ENCODE assay signal across 24 cellular contexts in the genomic region with DNA sequence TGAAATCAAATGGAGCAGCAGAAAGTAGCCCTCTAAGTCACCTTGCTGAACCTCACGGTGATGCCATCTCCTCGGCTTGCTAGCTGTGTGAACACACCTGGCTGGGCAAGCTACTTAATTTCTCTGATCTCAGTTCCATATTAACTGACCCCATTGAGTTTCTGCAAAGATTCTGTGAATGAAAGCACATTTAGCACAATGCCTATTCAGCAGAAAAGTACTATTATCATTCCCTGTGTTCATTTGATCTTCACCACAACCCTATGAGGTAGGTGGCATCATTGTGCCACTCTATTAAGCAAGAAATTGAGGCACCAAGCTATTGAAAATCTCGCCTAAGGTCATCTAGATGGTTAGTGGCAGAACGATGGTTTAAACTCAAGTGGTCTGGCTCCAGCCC.
"Had no signal": no experiment of that assay in that cellular context is flagged by ENCODE, and none has a peak within 500 bp of the region (broad histone marks: within the 10 kb centered on the region; RNA-seq: fewer than 3 reads in every experiment).

No MANE protein-coding gene starts in this region.

- H3K27ac ChIP-seq: coronary artery, hepatocyte, left lung, pancreas, skin epidermis, spleen, thyroid gland had no signal

- H3K9me3 Mint-ChIP-seq: naive thymus-derived CD8-positive, alpha-beta T cell; stimulated activated naive B cell treated with anti-CD40 and anti-IgM and Interleukin-4, amounts not matched to agents 10 μg/mL and 1 μg/mL and 100 μg/mL, for 72 hours; stimulated activated naive CD8-positive, alpha-beta T cell treated with anti-CD3 and anti-CD28 coated beads, Interleukin-15, amount 100 ng/mL, for 72 hours had no signal

- H3K9me3 ChIP-seq: gastroesophageal sphincter, heart left ventricle, left lung, pancreas, spleen, thyroid gland had no signal

- H3K27me3 Mint-ChIP-seq: naive thymus-derived CD8-positive, alpha-beta T cell; stimulated activated naive B cell treated with anti-CD40 and anti-IgM and Interleukin-4, amounts not matched to agents 10 μg/mL and 1 μg/mL and 100 μg/mL, for 72 hours; stimulated activated naive CD8-positive, alpha-beta T cell treated with anti-CD3 and anti-CD28 coated beads, Interleukin-15, amount 100 ng/mL, for 72 hours had no signal

- FAIRE-seq: endothelial cell of umbilical vein, kidney, pancreas had no signal

- DNase-seq: dermis blood vessel endothelial cell; effector memory CD4-positive, alpha-beta T cell; erythroblast; foreskin fibroblast; heart left ventricle; kidney; left lung; mesendoderm; midbrain; naive thymus-derived CD8-positive, alpha-beta T cell; occipital lobe; pancreas; spleen; stimulated activated CD4-positive, alpha-beta T cell treated with anti-CD3 and anti-CD28 coated beads, Interleukin-4, amount 100 ng/mL, for 4 hours; stimulated activated naive B cell treated with anti-CD40 and anti-IgM and Interleukin-4, amounts not matched to agents 10 μg/mL and 1 μg/mL and 100 μg/mL, for 72 hours; stimulated activated naive CD8-positive, alpha-beta T cell treated with anti-CD3 and anti-CD28 coated beads, Interleukin-15, amount 100 ng/mL, for 72 hours; thyroid gland; trophoblast cell had no signal

- H3K36me3 Mint-ChIP-seq: naive thymus-derived CD8-positive, alpha-beta T cell; stimulated activated naive B cell treated with anti-CD40 and anti-IgM and Interleukin-4, amounts not matched to agents 10 μg/mL and 1 μg/mL and 100 μg/mL, for 72 hours had no signal

- H3K4me1 ChIP-seq: pancreas had no signal

- H3K4me3 ChIP-seq: coronary artery, gastroesophageal sphincter, heart left ventricle, hepatocyte, left lung, pancreas, skin epidermis, spleen, thyroid gland had no signal

- H3K4me2 ChIP-seq: hepatocyte had no signal

- ATAC-seq: gastroesophageal sphincter; heart left ventricle; left lung; naive thymus-derived CD8-positive, alpha-beta T cell; pancreas; sciatic nerve; stimulated activated naive B cell treated with anti-CD40 and anti-IgM and Interleukin-4, amounts not matched to agents 10 μg/mL and 1 μg/mL and 100 μg/mL, for 72 hours; stimulated activated naive CD8-positive, alpha-beta T cell treated with anti-CD3 and anti-CD28 coated beads, Interleukin-15, amount 100 ng/mL, for 72 hours had no signal

- H3K4me3 Mint-ChIP-seq: naive thymus-derived CD8-positive, alpha-beta T cell; stimulated activated naive B cell treated with anti-CD40 and anti-IgM and Interleukin-4, amounts not matched to agents 10 μg/mL and 1 μg/mL and 100 μg/mL, for 72 hours; stimulated activated naive CD8-positive, alpha-beta T cell treated with anti-CD3 and anti-CD28 coated beads, Interleukin-15, amount 100 ng/mL, for 72 hours had no signal

- H3K4me1 Mint-ChIP-seq: naive thymus-derived CD8-positive, alpha-beta T cell; stimulated activated naive B cell treated with anti-CD40 and anti-IgM and Interleukin-4, amounts not matched to agents 10 μg/mL and 1 μg/mL and 100 μg/mL, for 72 hours; stimulated activated naive CD8-positive, alpha-beta T cell treated with anti-CD3 and anti-CD28 coated beads, Interleukin-15, amount 100 ng/mL, for 72 hours had no signal

- H3K36me3 ChIP-seq: gastroesophageal sphincter, heart left ventricle, left lung, pancreas, spleen, thyroid gland had no signal

- H3K27me3 ChIP-seq: gastroesophageal sphincter, heart left ventricle, hepatocyte, left lung, pancreas, spleen, thyroid gland had no signal

- H3K27ac Mint-ChIP-seq: naive thymus-derived CD8-positive, alpha-beta T cell; stimulated activated naive B cell treated with anti-CD40 and anti-IgM and Interleukin-4, amounts not matched to agents 10 μg/mL and 1 μg/mL and 100 μg/mL, for 72 hours; stimulated activated naive CD8-positive, alpha-beta T cell treated with anti-CD3 and anti-CD28 coated beads, Interleukin-15, amount 100 ng/mL, for 72 hours had no signal
